Comparison of ENCODE assay signal across 8 cellular contexts in the genomic region with DNA sequence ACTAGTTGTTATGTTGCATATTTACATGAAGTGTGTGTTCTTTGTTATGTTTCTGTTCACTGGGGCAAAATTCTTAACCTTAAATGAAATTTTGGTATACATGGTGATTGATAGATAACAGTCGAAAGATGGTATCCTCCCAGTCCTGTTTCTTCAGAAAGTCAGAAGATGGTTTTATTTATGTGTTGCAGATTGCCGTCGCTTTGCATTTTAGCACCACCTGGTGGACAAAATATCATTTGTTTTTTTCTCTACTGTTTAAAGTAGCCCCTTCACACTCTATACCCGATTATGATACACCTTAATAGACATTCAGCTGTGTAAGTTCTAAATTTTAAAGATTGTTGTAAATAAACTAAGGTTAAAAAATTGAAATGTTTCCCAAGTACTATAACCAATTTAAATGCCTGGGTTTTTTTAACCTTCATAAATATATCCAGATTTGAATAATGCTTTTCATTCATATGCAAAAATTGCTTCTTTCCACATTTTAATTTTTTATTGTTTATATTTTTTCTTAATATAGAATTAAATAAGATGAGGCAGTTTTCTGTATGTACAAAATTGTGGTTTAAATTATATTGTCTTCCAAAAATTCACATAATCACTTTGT.
A peak's percentile ranks its signal among the peaks of the same experiment; 100 is the strongest.
DNase-seq lines count a peak whose midpoint lies in the region; ATAC-seq and TF ChIP-seq lines count a peak whose summit lies in the region.

No MANE protein-coding gene starts in this region.

- H3K27me3 ChIP-seq in AG04450 (ENCODE audit: control insufficient read depth, insufficient read depth, low read length), result no peaks in the 10 kb centered on the region
- H3K27me3 ChIP-seq in HAP-1 (ENCODE audit: low read depth), result no peaks in the 10 kb centered on the region
- H3K27me3 ChIP-seq in colonic mucosa, result no peaks in the 10 kb centered on the region
- no peaks in the 10 kb centered on the region for H3K27me3 ChIP-seq in lower lobe of right lung (ENCODE audit: low read depth)

- H3K27ac ChIP-seq in AG04450 (ENCODE audit: low read depth, low read length) (no peak overlapping the region), colonic mucosa (no peak overlapping the region), lower lobe of right lung (no peak overlapping the region)

- ATAC-seq in lower lobe of right lung, result peak; percentile 52 to 89

- no peaks in the 10 kb centered on the region for H3K4me1 ChIP-seq in HAP-1
- H3K4me1 ChIP-seq in colonic mucosa, result no peaks in the 10 kb centered on the region
- H3K4me1 ChIP-seq in lower lobe of right lung, result no peaks in the 10 kb centered on the region

- H3K9me3 ChIP-seq in AG04450 (ENCODE audit: control insufficient read depth, insufficient read depth, low read length), result peaks cover 4% of the 10 kb centered on the region; the same call in 1 of the 2 replicates
- H3K9me3 ChIP-seq in HAP-1, result no peaks in the 10 kb centered on the region
- H3K9me3 ChIP-seq in colonic mucosa, result no peaks in the 10 kb centered on the region
- no peaks in the 10 kb centered on the region for H3K9me3 ChIP-seq in lower lobe of right lung

- CTCF ChIA-PET in AG04450 (lab: Charles Lee), result interaction anchor here (0.6 to 7.1 kb wide), 14 partner anchors 7 to 922 kb away, joined by 3 to 82 read pairs (median 8); partner anchors contain the start of gene ALCAM
- CTCF ChIA-PET in GM10248 (lab: Yijun Ruan, JAX), result interaction anchor here (1.2 to 5.2 kb wide), 10 partner anchors 8 to 1417 kb away, joined by 3 to 50 read pairs (median 4); no protein-coding TSS in a partner anchor

- no peak overlapping the region for H3K4me3 ChIP-seq in AG04450 (ENCODE audit: low read depth, low read length)
- H3K4me3 ChIP-seq in HAP-1, result no peak overlapping the region
- H3K4me3 ChIP-seq in colonic mucosa, result no peak overlapping the region
- H3K4me3 ChIP-seq in lower lobe of right lung, result no peak overlapping the region

- in situ Hi-C loops in HAP-1 (cut with MboI; ENCODE audit: low sequenced_read_pairs), result no loop called here

- intact Hi-C loops in colonic mucosa (cut with DNase I), result no loop called here
- intact Hi-C loops in lower lobe of right lung (cut with DNase I), result no loop called here

- H3K9ac ChIP-seq in colonic mucosa (ENCODE audit: low read depth in 2 of 2, low read length in 2 of 2), result no peak overlapping the region

- POLR2A ChIA-PET in AG04450 (lab: Yijun Ruan, JAX) (no interaction called here), GM10248 (lab: Yijun Ruan, JAX) (no interaction called here)

- H3K36me3 ChIP-seq in HAP-1 (replicated peaks), result no peaks in the 10 kb centered on the region
- H3K36me3 ChIP-seq in colonic mucosa, result no peaks in the 10 kb centered on the region
- H3K36me3 ChIP-seq in lower lobe of right lung, result no peaks in the 10 kb centered on the region

- TF ChIP-seq CTCF in AG04450 (IDR thresholded peaks at IDR 0.05; ENCODE audit: low read depth, low read length) (peak; percentile 64), GM10248 (IDR thresholded peaks at IDR 0.05; ENCODE audit: control extremely low read depth, extremely low read depth, low read depth, missing control alignments) (peak; percentile 50), LNCAP (IDR thresholded peaks at IDR 0.05) (peak; percentile 65), colonic mucosa (IDR thresholded peaks at IDR 0.05) (peak; percentile 62), lower lobe of right lung (IDR thresholded peaks at IDR 0.05) (peak; percentile 58)

- peak; percentile 38 for DNase-seq in AG04450 (ENCODE audit: low read depth, low spot score)
- DNase-seq in GM10248 (ENCODE audit: extremely low spot score), result peak; percentile 45
- peak; percentile 27 to 47 for DNase-seq in HAP-1 (ENCODE audit: low spot score in 2 of 2)
- peak; percentile 66 for DNase-seq in RPMI7951 (ENCODE audit: low read depth)
- no peak for DNase-seq in colonic mucosa
- DNase-seq in lower lobe of right lung, result no peak
- no peak for DNase-seq in occipital lobe (lab: John Stamatoyannopoulos, UW)

Comparison
In these comparisons a context has a peak if more than half of its experiments do, and no peak if none do; other contexts are left out.
1. DNase-seq: peak in AG04450 (single experiment), GM10248 (single experiment), HAP-1 (2 of 2) and RPMI7951 (single experiment); none in colonic mucosa (single experiment), lower lobe of right lung (single experiment) and occipital lobe (single experiment).
2. Peak in every context shown above with its lines, with median percentiles within 50 percentile points of each other: CTCF ChIP-seq.